8 cellular contexts compared by ENCODE assay signal in genomic region chr12:106303202-106303820, GRCh38. TPM values are rescaled to one million over a fixed set of nuclear protein-coding genes. Genes with fewer than 3 reads are reported as not detected.
DNase-seq lines count a peak whose midpoint lies in the region; ATAC-seq lines count a peak whose summit lies in the region.

No MANE protein-coding gene starts in this region.

- peak; percentile 25 for ATAC-seq in HG02759 (IDR thresholded peaks at IDR 0.05; ENCODE audit: unreplicated experiment)
- no peak for ATAC-seq in HG03280 (IDR thresholded peaks at IDR 0.05; ENCODE audit: unreplicated experiment)

- DNase-seq in DMS53 (lab: John Stamatoyannopoulos, UW): peak; percentile 95
- peak; percentile 80 for DNase-seq in NCI-H82 treated with DMSO at 0.1 percent for 48 hours (lab: John Stamatoyannopoulos, UW; ENCODE audit: unreplicated experiment)
- DNase-seq in activated CD8-positive, alpha-beta memory T cell treated with anti-CD3 and anti-CD28 coated beads for 24 hours: peak; percentile 85
- peak; percentile 94 for DNase-seq in effector CD4-positive, alpha-beta T cell
- DNase-seq in lung microvascular endothelial cell (ENCODE audit: low read depth in 2 of 2): peak; percentile 97 to 99
- DNase-seq in stimulated activated CD4-positive, alpha-beta T cell treated with anti-CD3 and anti-CD28 coated beads, TNF-alpha, amount 100 ng/mL, for 4 hours (ENCODE audit: low read depth in 3 of 3): peak; percentile 39 to 67 (median 51)

RNA-seq across cellular contexts. Expression of gene TCP11L2, which starts 0.8 kb away (rescaled TPM):
- 42.7 and 59.1 TPM in 2 replicates for total RNA-seq in lung microvascular endothelial cell

RNA-seq across cellular contexts. Expression of gene POLR3B, which starts 54.2 kb away (rescaled TPM):
- total RNA-seq in lung microvascular endothelial cell: 5.7 and 6.5 TPM in 2 replicates

RNA-seq across cellular contexts. Expression of gene CKAP4, which starts 55.5 kb away (rescaled TPM):
- total RNA-seq in lung microvascular endothelial cell: 35.9 and 41.0 TPM in 2 replicates
